Comparison of ENCODE assay signal across 14 cellular contexts in the genomic region with DNA sequence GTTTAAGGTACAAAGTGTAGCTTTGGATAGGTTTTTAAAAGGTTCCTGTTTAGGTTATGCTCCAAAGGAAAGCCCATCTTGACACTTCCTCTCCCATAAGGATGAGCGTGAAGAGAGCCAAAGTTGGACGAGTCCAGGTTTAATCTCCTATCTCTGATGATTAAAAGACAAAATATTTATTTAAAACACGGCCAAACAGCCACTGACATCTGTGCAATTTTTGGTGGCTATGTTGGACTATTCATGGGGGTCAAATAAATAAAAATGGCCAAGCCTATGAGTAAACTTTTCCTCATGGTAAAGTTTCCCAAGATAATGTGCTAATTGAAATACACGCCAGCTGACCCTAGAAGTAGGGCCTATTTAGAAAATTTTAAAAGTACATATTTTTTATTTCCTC.
DNase-seq lines count a peak whose midpoint lies in the region; ATAC-seq and TF ChIP-seq lines count a peak whose summit lies in the region.
"Had no signal": no experiment of that assay in that cellular context is flagged by ENCODE, and none has a peak within 500 bp of the region (broad histone marks: within the 10 kb centered on the region; RNA-seq: fewer than 3 reads in every experiment).

No MANE protein-coding gene starts in this region.

- no peak overlapping the region for H2AFZ ChIP-seq in hepatocyte

- peak overlapping the region; percentile 83 for H3K4me3 Mint-ChIP-seq in activated naive CD4-positive, alpha-beta T cell treated with anti-CD3 and anti-CD28 coated beads, Interleukin-2, amount 50 U/mL, for 24 hours
- H3K4me3 Mint-ChIP-seq in activated T-helper 17 cell treated with anti-CD3 and anti-CD28 coated beads, Interleukin-2, amount 50 U/mL, for 72 hours: peak overlapping the region; percentile 81

- peak overlapping the region; percentile 58 for H3K4me2 ChIP-seq in hepatocyte

- TF ChIP-seq POLR2A in upper lobe of left lung (IDR thresholded peaks at IDR 0.05): no peak

- H3K27me3 Mint-ChIP-seq in activated naive CD4-positive, alpha-beta T cell treated with anti-CD3 and anti-CD28 coated beads, Interleukin-2, amount 50 U/mL, for 24 hours: no peaks in the 10 kb centered on the region
- no peaks in the 10 kb centered on the region for H3K27me3 Mint-ChIP-seq in activated T-helper 17 cell treated with anti-CD3 and anti-CD28 coated beads, Interleukin-2, amount 50 U/mL, for 72 hours

- H3K27me3 ChIP-seq in hepatocyte: no peaks in the 10 kb centered on the region
- H3K27me3 ChIP-seq in upper lobe of left lung: no peaks in the 10 kb centered on the region

- intact Hi-C loops in head of caudate nucleus (cut with DNase I): no loop called here

- H3K9me3 ChIP-seq in hepatocyte (ENCODE audit: low read depth): no peaks in the 10 kb centered on the region
- no peaks in the 10 kb centered on the region for H3K9me3 ChIP-seq in upper lobe of left lung

- H3K27ac ChIP-seq in hepatocyte (peak overlapping the region; percentile 85), upper lobe of left lung (peak overlapping the region; percentile 60 to 75 (median 63))
- H3K27ac ChIP-seq: HL-60 had no signal

- no peak for TF ChIP-seq EP300 in upper lobe of left lung (IDR thresholded peaks at IDR 0.05)

- DNase-seq in activated naive CD4-positive, alpha-beta T cell treated with Interleukin-2 at 50 U/mL for 16 hours: no peak
- DNase-seq in hepatocyte (ENCODE audit: low spot score): no peak
- DNase-seq in upper lobe of left lung: no peak
- no peak for DNase-seq in head of caudate nucleus
- DNase-seq: activated B cell treated with CpG ODN at 0.5 μM for 24 hours; effector CD8-positive, alpha-beta T cell; MM.1S; NCI-H446; SHP77 treated with DMSO at 0.1 percent for 48 hours had no signal

- H3K36me3 ChIP-seq in hepatocyte (replicated peaks; ENCODE audit: insufficient read depth, low read depth): no peaks in the 10 kb centered on the region
- no peaks in the 10 kb centered on the region for H3K36me3 ChIP-seq in upper lobe of left lung

- peaks cover 95% of the 10 kb centered on the region for H3K4me1 Mint-ChIP-seq in activated naive CD4-positive, alpha-beta T cell treated with anti-CD3 and anti-CD28 coated beads, Interleukin-2, amount 50 U/mL, for 24 hours
- H3K4me1 Mint-ChIP-seq in activated T-helper 17 cell treated with anti-CD3 and anti-CD28 coated beads, Interleukin-2, amount 50 U/mL, for 72 hours: peaks cover 68% of the 10 kb centered on the region

- H3K27ac Mint-ChIP-seq in activated naive CD4-positive, alpha-beta T cell treated with anti-CD3 and anti-CD28 coated beads, Interleukin-2, amount 50 U/mL, for 24 hours: peak overlapping the region; percentile 82
- peak overlapping the region; percentile 64 for H3K27ac Mint-ChIP-seq in activated T-helper 17 cell treated with anti-CD3 and anti-CD28 coated beads, Interleukin-2, amount 50 U/mL, for 72 hours
- H3K27ac Mint-ChIP-seq: activated B cell treated with CpG ODN at 0.5 μM for 24 hours had no signal

- H3K4me3 ChIP-seq in hepatocyte (no peak overlapping the region), upper lobe of left lung (no peak overlapping the region)

- TF ChIP-seq CTCF in hepatocyte (IDR thresholded peaks at IDR 0.05; ENCODE audit: poor library complexity) (no peak), upper lobe of left lung (IDR thresholded peaks at IDR 0.05) (no peak)

- H3K4me1 ChIP-seq in hepatocyte (ENCODE audit: insufficient read depth): peaks cover 14% of the 10 kb centered on the region
- H3K4me1 ChIP-seq in upper lobe of left lung: peaks cover 18 to 55% (median 37%) of the 10 kb centered on the region in 4 donors

- 66% methylated on average over 4 of the region's 4 CpGs for WGBS in hepatocyte (ENCODE audit: low lambda C conversion rate, missing lambda C conversion rate)
- WGBS in upper lobe of left lung, 2 donors: 29 to 43% methylated on average over 4 of the region's 4 CpGs

- H3K9me2 ChIP-seq in hepatocyte (replicated peaks; ENCODE audit: insufficient read depth): no peaks in the 10 kb centered on the region

- no peaks in the 10 kb centered on the region for H4K20me1 ChIP-seq in hepatocyte (ENCODE audit: insufficient read depth, poor library complexity, severe bottlenecking)

- no peaks in the 10 kb centered on the region for H3K9me3 Mint-ChIP-seq in activated naive CD4-positive, alpha-beta T cell treated with anti-CD3 and anti-CD28 coated beads, Interleukin-2, amount 50 U/mL, for 24 hours
- H3K9me3 Mint-ChIP-seq in activated T-helper 17 cell treated with anti-CD3 and anti-CD28 coated beads, Interleukin-2, amount 50 U/mL, for 72 hours: no peaks in the 10 kb centered on the region
- H3K9me3 Mint-ChIP-seq: activated B cell treated with CpG ODN at 0.5 μM for 24 hours had no signal

- peaks cover 19% of the 10 kb centered on the region for H3K79me2 ChIP-seq in hepatocyte

- no peaks in the 10 kb centered on the region for H3K36me3 Mint-ChIP-seq in activated naive CD4-positive, alpha-beta T cell treated with anti-CD3 and anti-CD28 coated beads, Interleukin-2, amount 50 U/mL, for 24 hours
- H3K36me3 Mint-ChIP-seq in activated T-helper 17 cell treated with anti-CD3 and anti-CD28 coated beads, Interleukin-2, amount 50 U/mL, for 72 hours (ENCODE audit: low read depth): no peaks in the 10 kb centered on the region

- no peak for ATAC-seq in activated T-helper 17 cell treated with anti-CD3 and anti-CD28 coated beads, Interleukin-2, amount 50 U/mL, for 72 hours (replicated peaks)
- ATAC-seq in upper lobe of left lung (ENCODE audit: low FRiP score in 2 of 2) (no peak), GM18870 (IDR thresholded peaks at IDR 0.05; ENCODE audit: unreplicated experiment) (no peak), GM21737 (IDR thresholded peaks at IDR 0.05; ENCODE audit: unreplicated experiment) (no peak)
